Comparison of ENCODE assay signal across 11 cellular contexts in the genomic region with DNA sequence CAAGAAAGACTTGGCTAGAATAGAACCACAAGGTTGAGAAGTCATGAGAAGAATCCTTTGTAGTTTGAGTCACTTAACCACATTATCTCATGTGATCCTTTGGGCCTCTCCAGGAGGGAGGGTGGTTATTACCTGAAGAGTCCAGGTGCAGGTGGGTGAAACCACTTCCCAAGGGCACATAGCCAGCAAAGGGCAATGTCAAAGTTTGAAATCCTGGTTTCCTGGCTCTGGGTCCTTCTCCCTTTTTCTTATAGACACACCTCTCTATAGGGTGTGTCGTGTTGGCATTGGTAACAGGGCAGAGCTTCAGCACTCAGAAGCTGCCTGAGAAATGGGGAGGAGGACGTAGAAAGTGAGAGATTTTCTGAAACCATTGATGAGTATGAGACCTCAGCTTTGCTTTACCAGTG.
DNase-seq lines count a peak whose midpoint lies in the region; ATAC-seq and TF ChIP-seq lines count a peak whose summit lies in the region.
"Had no signal": no experiment of that assay in that cellular context is flagged by ENCODE, and none has a peak within 500 bp of the region (broad histone marks: within the 10 kb centered on the region; RNA-seq: fewer than 3 reads in every experiment).

No MANE protein-coding gene starts in this region.

- no peak overlapping the region for H2AFZ ChIP-seq in mammary epithelial cell (ENCODE audit: low read depth, low read length)

- in situ Hi-C loops in mammary epithelial cell (cut with MboI; ENCODE audit: low sequenced_read_pairs in 2 of 2) = no loop called here

- no peak for TF ChIP-seq CTCF in GM12865 (IDR thresholded peaks at IDR 0.05; ENCODE audit: insufficient read depth, low read depth, low read length, missing control alignments)
- no peak for TF ChIP-seq CTCF in mammary epithelial cell (conservative IDR thresholded peaks at IDR 0.05 in 1 of 2, IDR thresholded peaks at IDR 0.05 in 1 of 2; ENCODE audit: extremely low read depth in 1 of 2, insufficient read depth in 1 of 2, low read depth in 1 of 2, low read length in 2 of 2)

- dilution Hi-C loops in mammary epithelial cell (cut with HindIII; ENCODE audit: low sequenced_read_pairs) = no loop called here

- TF ChIP-seq POLR2A in erythroblast (IDR thresholded peaks at IDR 0.05; ENCODE audit: low read length) = no peak

- H3K27me3 ChIP-seq in mammary epithelial cell (ENCODE audit: insufficient read depth, low read length) = no peaks in the 10 kb centered on the region

- H3K4me2 ChIP-seq in mammary epithelial cell (ENCODE audit: insufficient read depth, low read depth, low read length) = peak overlapping the region; percentile 23

- H3K36me3 ChIP-seq in mammary epithelial cell (ENCODE audit: insufficient read depth, low read length) = no peaks in the 10 kb centered on the region

- no peak overlapping the region for H3K27ac ChIP-seq in mammary epithelial cell (ENCODE audit: insufficient read depth, low read depth, low read length)

- DNase-seq in GM12865 (ENCODE audit: low read depth) (peak; percentile 55), mammary epithelial cell (peak; percentile 96), Kasumi-1 (lab: John Stamatoyannopoulos, UW) (no peak), AG08395 (ENCODE audit: low spot score) (no peak), erythroblast (lab: John Stamatoyannopoulos, UW) (no peak), NCI-H446 treated with DMSO at 0.1 percent for 48 hours (lab: John Stamatoyannopoulos, UW) (no peak)
- DNase-seq: activated effector memory CD4-positive, alpha-beta T cell treated with Interleukin-2 at 50 U/mL for 16 hours; NCI-H748 treated with DMSO at 0.1 percent for 48 hours; stimulated activated CD4-positive, alpha-beta T cell treated with anti-CD3 and anti-CD28 coated beads, Interleukin-4, amount 100 ng/mL, for 24 hours had no signal

- intact Hi-C loops in mammary epithelial cell (cut with micrococcal nuclease) = no loop called here

- no peaks in the 10 kb centered on the region for H3K79me2 ChIP-seq in mammary epithelial cell (ENCODE audit: insufficient read depth, low read length)

- H3K4me3 ChIP-seq in GM12865 (ENCODE audit: low read depth, low read length) (no peak overlapping the region), mammary epithelial cell (replicated peaks in 1 of 3; ENCODE audit: insufficient read depth in 1 of 3, low read depth in 2 of 3, low read length in 3 of 3) (no peak overlapping the region)

- WGBS in mammary epithelial cell (ENCODE audit: low coverage, missing lambda C conversion rate) = 7% methylated on average over 2 of the region's 2 CpGs

- ATAC-seq in GM21423 (IDR thresholded peaks at IDR 0.05; ENCODE audit: unreplicated experiment) (peak; percentile 82), HG03442 (IDR thresholded peaks at IDR 0.05; ENCODE audit: unreplicated experiment) (peak; percentile 88)

- BruUV-seq in mammary epithelial cell (replicated peaks; lab: Mats Ljungman, UMichigan) = no TSS peak

- no peak overlapping the region for H3K9ac ChIP-seq in mammary epithelial cell (ENCODE audit: insufficient read depth, low read length)

- CTCF ChIA-PET in mammary epithelial cell (lab: Charles Lee; ENCODE audit: low non-redundant PET) = no interaction called here

- H3K9me3 ChIP-seq in mammary epithelial cell (replicated peaks; ENCODE audit: insufficient read depth, low read length) = no peaks in the 10 kb centered on the region

- H4K20me1 ChIP-seq in mammary epithelial cell (ENCODE audit: insufficient read depth, low read length) = no peaks in the 10 kb centered on the region

- H3K4me1 ChIP-seq in mammary epithelial cell (ENCODE audit: insufficient read depth, low read length) = peaks cover 20% of the 10 kb centered on the region

Comparison
In these comparisons a context has a peak if more than half of its experiments do, and no peak if none do; other contexts are left out.
1. DNase-seq: peak in GM12865 (single experiment) and mammary epithelial cell (single experiment); none in Kasumi-1 (0 of 2), AG08395 (single experiment), erythroblast (0 of 2) and NCI-H446 treated with DMSO at 0.1 percent for 48 hours (single experiment).